20 cellular contexts compared by ENCODE assay signal in genomic region chr19:38953677-38954076, GRCh38. TPM values are rescaled to one million over a fixed set of nuclear protein-coding genes. Genes with fewer than 3 reads are reported as not detected.
A peak's percentile ranks its signal among the peaks of the same experiment; 100 is the strongest.
DNase-seq lines count a peak whose midpoint lies in the region; ATAC-seq, FAIRE-seq and TF ChIP-seq lines count a peak whose summit lies in the region.
"Had no signal": no experiment of that assay in that cellular context is flagged by ENCODE, and none has a peak within 500 bp of the region (broad histone marks: within the 10 kb centered on the region; RNA-seq: fewer than 3 reads in every experiment).

No MANE protein-coding gene starts in this region.

- no peak overlapping the region for H2AFZ ChIP-seq in mesenchymal stem cell (ENCODE audit: low read depth, low read length)

- peak overlapping the region in 1 of 2 experiments; percentile 68; a peak in 3 of 6 replicates for H3K27ac ChIP-seq in A549
- no peak overlapping the region for H3K27ac ChIP-seq in HEK293 (ENCODE audit: extremely low read depth, low read depth, low read length)
- H3K27ac ChIP-seq in mesenchymal stem cell (ENCODE audit: low read length, poor library complexity, severe bottlenecking): peak overlapping the region; percentile 52
- no peak overlapping the region for H3K27ac ChIP-seq in adrenal gland
- H3K27ac ChIP-seq: BLaER1 treated with 17β-estradiol and CSF1 and Interleukin-3, amounts not matched to agents 10 nM and 100 nM; HL-60 had no signal

- peak overlapping the region; percentile 69 for H3K27ac Mint-ChIP-seq in progenitor cell of endocrine pancreas
- no peak overlapping the region for H3K27ac Mint-ChIP-seq in activated naive CD4-positive, alpha-beta T cell treated with anti-CD3 and anti-CD28 coated beads for 36 hours
- H3K27ac Mint-ChIP-seq: HFFc6 had no signal

- no peak overlapping the region for H3K4me3 ChIP-seq in A549
- H3K4me3 ChIP-seq in HEK293 (ENCODE audit: low read depth, low read length): no peak overlapping the region
- H3K4me3 ChIP-seq in mesenchymal stem cell (ENCODE audit: insufficient read depth in 1 of 2, low read depth in 1 of 2, low read length in 2 of 2): peak overlapping the region in 1 of 2 experiments; percentile 15
- H3K4me3 ChIP-seq in adrenal gland: no peak overlapping the region
- H3K4me3 ChIP-seq: BLaER1 treated with 17β-estradiol and CSF1 and Interleukin-3, amounts not matched to agents 10 nM and 100 nM; HAP-1 had no signal

- peaks cover 6% of the 10 kb centered on the region for H3K36me3 Mint-ChIP-seq in progenitor cell of endocrine pancreas (ENCODE audit: insufficient read depth)
- no peaks in the 10 kb centered on the region for H3K36me3 Mint-ChIP-seq in activated naive CD4-positive, alpha-beta T cell treated with anti-CD3 and anti-CD28 coated beads for 36 hours (ENCODE audit: low read depth)

- H3K4me3 Mint-ChIP-seq in progenitor cell of endocrine pancreas (ENCODE audit: low read depth): no peak overlapping the region
- H3K4me3 Mint-ChIP-seq in activated naive CD4-positive, alpha-beta T cell treated with anti-CD3 and anti-CD28 coated beads for 36 hours: no peak overlapping the region
- H3K4me3 Mint-ChIP-seq: CD4-positive, CD25-positive, alpha-beta regulatory T cell; HFFc6 had no signal

- TF ChIP-seq EP300 in A549 (IDR thresholded peaks at IDR 0.05): no peak

- peaks cover 23% of the 10 kb centered on the region for H3K4me1 ChIP-seq in A549
- no peaks in the 10 kb centered on the region for H3K4me1 ChIP-seq in HEK293 (ENCODE audit: control insufficient read depth, insufficient read depth, low read length)
- peaks cover 30% of the 10 kb centered on the region for H3K4me1 ChIP-seq in mesenchymal stem cell (ENCODE audit: control insufficient read depth, insufficient read depth, low read depth, low read length)
- H3K4me1 ChIP-seq in adrenal gland (replicated peaks in 1 of 2): peaks cover 6 to 8% of the 10 kb centered on the region in 2 donors

- no peaks in the 10 kb centered on the region for H3K9me3 Mint-ChIP-seq in progenitor cell of endocrine pancreas (ENCODE audit: low read depth)
- no peaks in the 10 kb centered on the region for H3K9me3 Mint-ChIP-seq in activated naive CD4-positive, alpha-beta T cell treated with anti-CD3 and anti-CD28 coated beads for 36 hours
- H3K9me3 Mint-ChIP-seq: HFFc6 had no signal

- H3K9me3 ChIP-seq in A549 (no peaks in the 10 kb centered on the region), HEK293 (ENCODE audit: control insufficient read depth, insufficient read depth, low read depth, low read length) (no peaks in the 10 kb centered on the region; the same call in 1 of the 2 replicates), mesenchymal stem cell (ENCODE audit: control insufficient read depth, low read length) (no peaks in the 10 kb centered on the region), adrenal gland (replicated peaks in 1 of 3) (no peaks in the 10 kb centered on the region)
- H3K9me3 ChIP-seq: HAP-1 had no signal

- H3K27me3 ChIP-seq in mesenchymal stem cell (ENCODE audit: control insufficient read depth in 1 of 2, insufficient read depth in 1 of 2, low read length in 2 of 2): no peaks in the 10 kb centered on the region
- no peaks in the 10 kb centered on the region for H3K27me3 ChIP-seq in adrenal gland
- H3K27me3 ChIP-seq: BLaER1 treated with 17β-estradiol and CSF1 and Interleukin-3, amounts not matched to agents 10 nM and 100 nM had no signal

- no peak for DNase-seq in A549 (ENCODE audit: low read depth in 1 of 2, low spot score in 1 of 2)
- DNase-seq in mesenchymal stem cell: no peak
- DNase-seq in progenitor cell of endocrine pancreas (ENCODE audit: low spot score, unreplicated experiment): no peak
- DNase-seq in adrenal gland: no peak
- DNase-seq in activated naive CD4-positive, alpha-beta T cell treated with anti-CD3 and anti-CD28 coated beads for 36 hours: no peak
- DNase-seq in effector CD4-positive, alpha-beta T cell: no peak
- DNase-seq: 8988T; ACHN; CD4-positive, CD25-positive, alpha-beta regulatory T cell; DMS79 treated with DMSO at 0.1 percent for 48 hours; EL; GOT3; HFFc6 had no signal

- H3K9ac ChIP-seq in mesenchymal stem cell (ENCODE audit: low read length): no peak overlapping the region
- H3K9ac ChIP-seq: BLaER1 treated with 17β-estradiol and CSF1 and Interleukin-3, amounts not matched to agents 10 nM and 100 nM had no signal

- TF ChIP-seq RAD21 in A549 (conservative IDR thresholded peaks at IDR 0.05 in 1 of 2, IDR thresholded peaks at IDR 0.05 in 1 of 2): no peak

- H4K91ac ChIP-seq in mesenchymal stem cell (ENCODE audit: low read length): no peak overlapping the region

- peaks cover 14% of the 10 kb centered on the region for H3K79me1 ChIP-seq in mesenchymal stem cell (replicated peaks; ENCODE audit: low read length, poor library complexity, severe bottlenecking)

- WGBS in A549 (ENCODE audit: missing lambda C conversion rate): 83% methylated on average over 4 of the region's 4 CpGs
- 57% methylated on average over 4 of the region's 4 CpGs for WGBS in mesenchymal stem cell
- WGBS in adrenal gland, 4 donors: 72 to 85% (median 77%) methylated on average over 4 of the region's 4 CpGs

- no peak overlapping the region for H3K4ac ChIP-seq in mesenchymal stem cell (ENCODE audit: low read depth in 1 of 2, low read length in 2 of 2)

- TF ChIP-seq POLR2A in A549 (IDR thresholded peaks at IDR 0.05; ENCODE audit: low read length) (no peak), adrenal gland (IDR thresholded peaks at IDR 0.05) (no peak)

- no peak overlapping the region for H2BK12ac ChIP-seq in mesenchymal stem cell (ENCODE audit: low read length in 2 of 2)

- H3K4me1 Mint-ChIP-seq in progenitor cell of endocrine pancreas (ENCODE audit: low read depth): peaks cover 13% of the 10 kb centered on the region
- peaks cover 12% of the 10 kb centered on the region for H3K4me1 Mint-ChIP-seq in activated naive CD4-positive, alpha-beta T cell treated with anti-CD3 and anti-CD28 coated beads for 36 hours (ENCODE audit: low read depth)

- intact Hi-C loops in adrenal gland (cut with DNase I): loop anchor here in 1 of 2 donors (10.0 kb wide), 1 partner anchor 439 kb away; no protein-coding TSS in a partner anchor
- intact Hi-C loops in activated naive CD4-positive, alpha-beta T cell treated with anti-CD3 and anti-CD28 coated beads for 36 hours (cut with micrococcal nuclease): no loop called here

- POLR2A ChIA-PET in A549 (lab: Yijun Ruan, JAX) (interaction anchor here (0.8 to 2.3 kb wide), 2 partner anchors 8 to 23 kb away, joined by 6 to 11 read pairs; partner anchors contain the start of genes MRPS12 and SARS2), HEK293 (lab: Yijun Ruan, JAX) (interaction anchor here (0.6 kb wide), 1 partner anchor 82 kb away, joined by 3 read pairs; no protein-coding TSS in a partner anchor)

- CTCF ChIA-PET in A549 (lab: Yijun Ruan, JAX): interaction anchor here (0.7 to 23.4 kb wide), 14 partner anchors 8 to 551 kb away, joined by 3 to 344 read pairs (median 8); partner anchors contain the start of genes FAM98C, FBXO17, MRPS12 and SARS2
- CTCF ChIA-PET in HEK293 (lab: Yijun Ruan, JAX): interaction anchor here (0.6 to 2.1 kb wide), 3 partner anchors 8 to 373 kb away, joined by 6 to 8 read pairs (median 7); partner anchors contain the start of genes MRPS12 and SARS2
- CTCF ChIA-PET in activated naive CD4-positive, alpha-beta T cell treated with anti-CD3 and anti-CD28 coated beads for 36 hours (lab: Charles Lee): interaction anchor here (0.7 kb wide), 1 partner anchor 24 kb away, joined by 3 read pairs; no protein-coding TSS in a partner anchor

- peaks cover 8% of the 10 kb centered on the region for H3K27me3 Mint-ChIP-seq in progenitor cell of endocrine pancreas
- peaks cover 24% of the 10 kb centered on the region for H3K27me3 Mint-ChIP-seq in activated naive CD4-positive, alpha-beta T cell treated with anti-CD3 and anti-CD28 coated beads for 36 hours (ENCODE audit: low read depth)

- 0 out of 6 replicates have a peak, but pooled peaks of 1 of the 2 experiments have one; percentile 19 for ATAC-seq in A549

- no peak overlapping the region for H4K8ac ChIP-seq in mesenchymal stem cell (ENCODE audit: low read length)

- H3K36me3 ChIP-seq in HEK293 (ENCODE audit: control insufficient read depth in 2 of 2, insufficient read depth in 1 of 2, low read length in 2 of 2): peaks cover 22 to 67% of the 10 kb centered on the region in 2 experiments
- peaks cover 2 to 10% of the 10 kb centered on the region in 2 experiments for H3K36me3 ChIP-seq in mesenchymal stem cell (ENCODE audit: control insufficient read depth in 1 of 2, insufficient read depth in 2 of 2, low read depth in 1 of 2, low read length in 2 of 2)
- no peaks in the 10 kb centered on the region for H3K36me3 ChIP-seq in adrenal gland (replicated peaks in 1 of 2)
- H3K36me3 ChIP-seq: BLaER1 treated with 17β-estradiol and CSF1 and Interleukin-3, amounts not matched to agents 10 nM and 100 nM; HAP-1 had no signal

- H3K23ac ChIP-seq in mesenchymal stem cell (ENCODE audit: low read length in 2 of 2): no peak overlapping the region

- no peak for FAIRE-seq in A549 (lab: Jason Lieb, UNC)
- FAIRE-seq: G401.6, GM12892, GM19239 had no signal

- H3K4me2 ChIP-seq in A549: peak overlapping the region; percentile 72; the same call in 2 of the 3 replicates
- no peak overlapping the region for H3K4me2 ChIP-seq in mesenchymal stem cell (ENCODE audit: low read length, poor library complexity, severe bottlenecking)
- H3K4me2 ChIP-seq: BLaER1 treated with 17β-estradiol and CSF1 and Interleukin-3, amounts not matched to agents 10 nM and 100 nM had no signal

- H3K18ac ChIP-seq in mesenchymal stem cell (ENCODE audit: low read depth in 1 of 2, low read length in 2 of 2): no peak overlapping the region

- TF ChIP-seq CTCF in A549 (IDR thresholded peaks at IDR 0.05) (no peak), HEK293 (tag by site-specific recombination; IDR thresholded peaks at IDR 0.05) (no peak), progenitor cell of endocrine pancreas (IDR thresholded peaks at IDR 0.05; ENCODE audit: unreplicated experiment) (no peak), adrenal gland (IDR thresholded peaks at IDR 0.05) (no peak)

- H2BK120ac ChIP-seq in mesenchymal stem cell (ENCODE audit: low read depth, low read length): no peak overlapping the region

- H2BK5ac ChIP-seq in mesenchymal stem cell (ENCODE audit: low read depth, low read length, poor library complexity, severe bottlenecking): no peak overlapping the region

- peak overlapping the region; percentile 99 for H2AK5ac ChIP-seq in mesenchymal stem cell (ENCODE audit: low read length, severe bottlenecking)

- no peak overlapping the region for H3K14ac ChIP-seq in mesenchymal stem cell (ENCODE audit: low read length in 2 of 2)

- no peak overlapping the region for H2BK15ac ChIP-seq in mesenchymal stem cell (ENCODE audit: low read depth, poor library complexity, severe bottlenecking)

RNA-seq across cellular contexts. Expression of gene FBXO17, which starts 21.9 kb away (rescaled TPM):
- polyA plus RNA-seq in A549 (2011; rRNA removed) (68.1 and 73.1 TPM in 2 replicates), A549 (2017; fragmentation: RNase III; extraction: RNeasy Plus Mini Kit Qiagen cat#74134 plus additional on column Dnase treatment) (98.5 to 112 TPM (median 111 TPM) in 3 replicates), adrenal gland (10 to 100 TPM in 1 of 3 donors, 1 to 10 TPM in 2; 4.7 to 12.1 (median 9.2) TPM)
- 110 and 145 TPM in 2 replicates for polyA plus RNA-seq in A549 (2012; cell fraction: cytosol; rRNA removed)
- polyA plus RNA-seq in A549 (2012; cell fraction: nucleus; rRNA removed): 217 and 308 TPM in 2 replicates
- polyA minus RNA-seq in A549 (2011; rRNA and poly(A)+ RNA removed): 45.7 and 49.4 TPM in 2 replicates
- 15.8 TPM for polyA plus RNA-seq in mesenchymal stem cell (2013, experiment 1 of 2)
- polyA plus RNA-seq in mesenchymal stem cell (2013, experiment 2 of 2): 16.6 TPM
- total RNA-seq in progenitor cell of endocrine pancreas (24.1 and 27.1 TPM in 2 replicates), adrenal gland (10 to 100 TPM in 3 of 8 donors, 1 to 10 TPM in 5; 4.1 to 17.0 (median 9.2) TPM)
- total RNA-seq in activated naive CD4-positive, alpha-beta T cell treated with anti-CD3 and anti-CD28 coated beads for 36 hours: under 1 TPM in 1 of 2 experiments, not detected in 1; 0.07 TPM
- total RNA-seq: CD4-positive, CD25-positive, alpha-beta regulatory T cell had no signal

RNA-seq across cellular contexts. Expression of gene MRPS12, which starts 22.9 kb away (rescaled TPM):
- polyA plus RNA-seq in A549 (2011; rRNA removed) (92.8 and 104 TPM in 2 replicates), A549 (2017; fragmentation: RNase III; extraction: RNeasy Plus Mini Kit Qiagen cat#74134 plus additional on column Dnase treatment) (198 to 217 TPM (median 213 TPM) in 3 replicates), adrenal gland (10 to 100 TPM; 14.6 to 27.0 (median 22.4) TPM)
- polyA plus RNA-seq in A549 (2012; cell fraction: cytosol; rRNA removed): 418 and 524 TPM in 2 replicates
- polyA plus RNA-seq in A549 (2012; cell fraction: nucleus; rRNA removed): 325 and 425 TPM in 2 replicates
- 49.4 and 50.5 TPM in 2 replicates for polyA minus RNA-seq in A549 (2011; rRNA and poly(A)+ RNA removed)
- 48.5 TPM for polyA plus RNA-seq in mesenchymal stem cell (2013, experiment 1 of 2)
- 46.2 TPM for polyA plus RNA-seq in mesenchymal stem cell (2013, experiment 2 of 2)
- total RNA-seq in progenitor cell of endocrine pancreas (26.7 and 26.8 TPM in 2 replicates), adrenal gland (10 to 100 TPM; 38.2 to 64.4 (median 44.6) TPM)
- total RNA-seq in activated naive CD4-positive, alpha-beta T cell treated with anti-CD3 and anti-CD28 coated beads for 36 hours: 10 to 100 TPM; 49.0 to 56.0 TPM

RNA-seq across cellular contexts. Expression of gene SARS2, which starts 23.1 kb away (rescaled TPM):
- polyA plus RNA-seq in A549 (2011; rRNA removed) (46.1 and 46.7 TPM in 2 replicates), A549 (2017; fragmentation: RNase III; extraction: RNeasy Plus Mini Kit Qiagen cat#74134 plus additional on column Dnase treatment) (81.8 to 98.0 TPM (median 93.4 TPM) in 3 replicates), adrenal gland (100 to 1,000 TPM in 2 of 3 donors, 1 to 10 TPM in 1; 9.1 to 116 (median 108) TPM)
- 81.2 and 106 TPM in 2 replicates for polyA plus RNA-seq in A549 (2012; cell fraction: cytosol; rRNA removed)
- polyA plus RNA-seq in A549 (2012; cell fraction: nucleus; rRNA removed): 448 and 539 TPM in 2 replicates
- polyA minus RNA-seq in A549 (2011; rRNA and poly(A)+ RNA removed): 54.8 and 68.1 TPM in 2 replicates
- polyA plus RNA-seq in mesenchymal stem cell (2013, experiment 1 of 2): 17.6 TPM
- polyA plus RNA-seq in mesenchymal stem cell (2013, experiment 2 of 2): 15.2 TPM
- total RNA-seq in progenitor cell of endocrine pancreas (68.2 and 74.7 TPM in 2 replicates), adrenal gland (10 to 100 TPM; 20.2 to 41.4 (median 35.4) TPM)
- 10 to 100 TPM; 43.6 to 52.6 TPM for total RNA-seq in activated naive CD4-positive, alpha-beta T cell treated with anti-CD3 and anti-CD28 coated beads for 36 hours

RNA-seq across cellular contexts. Expression of gene CCER2, which starts 41.7 kb away (rescaled TPM):
- 0.40 and 0.68 TPM in 2 replicates for polyA plus RNA-seq in A549 (2011; rRNA removed)
- 0.56 and 0.83 TPM in 2 replicates for polyA plus RNA-seq in A549 (2012; cell fraction: cytosol; rRNA removed)
- polyA plus RNA-seq in A549 (2012; cell fraction: nucleus; rRNA removed): 8.0 and 8.1 TPM in 2 replicates
- polyA plus RNA-seq in A549 (2017; fragmentation: RNase III; extraction: RNeasy Plus Mini Kit Qiagen cat#74134 plus additional on column Dnase treatment): 1.1 to 1.9 TPM (median 1.5 TPM) in 3 replicates
- not detected in 2 replicates for polyA minus RNA-seq in A549 (2011; rRNA and poly(A)+ RNA removed)
- not detected for polyA plus RNA-seq in mesenchymal stem cell (2013, experiment 1 of 2)
- 0.05 TPM for polyA plus RNA-seq in mesenchymal stem cell (2013, experiment 2 of 2)
- 0.81 and 1.4 TPM in 2 replicates for total RNA-seq in progenitor cell of endocrine pancreas
- total RNA-seq in adrenal gland: under 1 TPM in 2 of 8 donors, not detected in 6; 0.47 to 0.54 TPM
- 1 to 10 TPM in 2 of 3 donors, under 1 TPM in 1; 0.15 to 4.4 (median 2.4) TPM for polyA plus RNA-seq in adrenal gland
- total RNA-seq in activated naive CD4-positive, alpha-beta T cell treated with anti-CD3 and anti-CD28 coated beads for 36 hours: under 1 TPM; 0.26 to 0.44 TPM
- polyA plus RNA-seq: CD4-positive, CD25-positive, alpha-beta regulatory T cell had no signal

RNA-seq across cellular contexts. Expression of gene NFKBIB, which starts 53.9 kb away (rescaled TPM):
- polyA plus RNA-seq in A549 (2011; rRNA removed): 25.6 and 35.0 TPM in 2 replicates
- 106 and 131 TPM in 2 replicates for polyA plus RNA-seq in A549 (2012; cell fraction: cytosol; rRNA removed)
- 96.5 and 113 TPM in 2 replicates for polyA plus RNA-seq in A549 (2012; cell fraction: nucleus; rRNA removed)
- polyA plus RNA-seq in A549 (2017; fragmentation: RNase III; extraction: RNeasy Plus Mini Kit Qiagen cat#74134 plus additional on column Dnase treatment): 56.4 to 61.7 TPM (median 59.5 TPM) in 3 replicates
- 10.3 and 10.9 TPM in 2 replicates for polyA minus RNA-seq in A549 (2011; rRNA and poly(A)+ RNA removed)
- 23.4 TPM for polyA plus RNA-seq in mesenchymal stem cell (2013, experiment 1 of 2)
- 24.8 TPM for polyA plus RNA-seq in mesenchymal stem cell (2013, experiment 2 of 2)
- total RNA-seq in progenitor cell of endocrine pancreas: 18.0 and 18.8 TPM in 2 replicates
- total RNA-seq in adrenal gland: 10 to 100 TPM; 17.2 to 51.6 (median 31.7) TPM
- polyA plus RNA-seq in adrenal gland: 10 to 100 TPM; 12.4 to 73.0 (median 36.1) TPM
- total RNA-seq in activated naive CD4-positive, alpha-beta T cell treated with anti-CD3 and anti-CD28 coated beads for 36 hours: 10 to 100 TPM; 47.2 to 52.7 TPM

Comparison
In these comparisons a context has a peak if more than half of its experiments do, and no peak if none do; other contexts are left out.
1. RNA of gene FBXO17, which starts 21.9 kb away (total RNA-seq): 24.1 to 27.1 TPM in progenitor cell of endocrine pancreas and 4.1 to 17.0 TPM in adrenal gland; 0.07 TPM in activated naive CD4-positive, alpha-beta T cell treated with anti-CD3 and anti-CD28 coated beads for 36 hours; every median in the first group is over 4 times any median in the second.